Comparison of ENCODE assay signal across 12 cellular contexts in genomic region chr10:60817135-60817805, GRCh38. TPM values are rescaled to one million over a fixed set of nuclear protein-coding genes. Genes with fewer than 3 reads are reported as not detected.
DNase-seq lines count a peak whose midpoint lies in the region; ATAC-seq and TF ChIP-seq lines count a peak whose summit lies in the region.
"Had no signal": no experiment of that assay in that cellular context is flagged by ENCODE, and none has a peak within 500 bp of the region (broad histone marks: within the 10 kb centered on the region; RNA-seq: fewer than 3 reads in every experiment).

No MANE protein-coding gene starts in this region.

- peak overlapping the region; percentile 57 for H3K4me3 Mint-ChIP-seq in dendritic cell treated with granulocyte-macrophage colony-stimulating factor and Interleukin-4, amounts not matched to agents 40 ng/mL and 50 ng/mL, for 4 days
- no peak overlapping the region for H3K4me3 Mint-ChIP-seq in neural progenitor cell
- H3K4me3 Mint-ChIP-seq: T-helper 1 cell treated with Interleukin-12 subunit alpha and Interleukin-12 subunit beta and Interleukin-4 antibody, amounts not matched to agents 30 μg/mL and 1 μg/mL, for 36 hours had no signal

- H4K20me1 ChIP-seq in neural progenitor cell (ENCODE audit: low read depth): no peaks in the 10 kb centered on the region

- no CpG with 5 or more reads among the region's 5 CpGs for WGBS in mesendoderm (ENCODE audit: extremely low coverage, insufficient coverage, low lambda C conversion rate)
- 54 to 68% methylated on average over 5 of the region's 5 CpGs for WGBS in upper lobe of left lung, 2 donors
- WGBS in neuronal stem cell (ENCODE audit: extremely low coverage in 2 of 2, insufficient read length in 2 of 2, insufficient replicate concordance in 1 of 2), 2 donors: no CpG with 5 or more reads among the region's 5 CpGs

- H4K8ac ChIP-seq in mesendoderm (ENCODE audit: low read depth, low read length) (no peak overlapping the region), neuronal stem cell (ENCODE audit: low read depth, low read length) (no peak overlapping the region)

- peaks cover 2% of the 10 kb centered on the region for H3K27me3 Mint-ChIP-seq in dendritic cell treated with granulocyte-macrophage colony-stimulating factor and Interleukin-4, amounts not matched to agents 40 ng/mL and 50 ng/mL, for 4 days
- H3K27me3 Mint-ChIP-seq in neural progenitor cell (ENCODE audit: insufficient read depth, low read depth): no peaks in the 10 kb centered on the region

- H2AFZ ChIP-seq in neuronal stem cell (ENCODE audit: low read length) (no peak overlapping the region), neural progenitor cell (replicated peaks) (no peak overlapping the region)

- H3K79me2 ChIP-seq in mesendoderm (ENCODE audit: control insufficient read depth, insufficient read depth, low read length) (no peaks in the 10 kb centered on the region), neural progenitor cell (ENCODE audit: low read depth) (no peaks in the 10 kb centered on the region)

- H2BK5ac ChIP-seq in mesendoderm (ENCODE audit: low read length) (no peak overlapping the region), neuronal stem cell (ENCODE audit: low read length) (no peak overlapping the region)

- H3K56ac ChIP-seq in mesendoderm (ENCODE audit: low read length): no peak overlapping the region

- no peak for TF ChIP-seq POLR2A in upper lobe of left lung (IDR thresholded peaks at IDR 0.05)

- no peak overlapping the region for H4K5ac ChIP-seq in mesendoderm (ENCODE audit: low read length)

- no peak overlapping the region for H3K14ac ChIP-seq in neuronal stem cell (ENCODE audit: low read length)

- ATAC-seq in upper lobe of left lung (ENCODE audit: low FRiP score in 2 of 2): peak in 1 of 2 donors; percentile 55

- H3F3A ChIP-seq in neural progenitor cell (ENCODE audit: low read depth): no peaks in the 10 kb centered on the region

- H3K4me3 ChIP-seq in mesendoderm (ENCODE audit: low read length) (no peak overlapping the region), upper lobe of left lung (no peak overlapping the region), neuronal stem cell (ENCODE audit: low read length in 2 of 2) (no peak overlapping the region), neural progenitor cell (no peak overlapping the region)
- H3K4me3 ChIP-seq: body of pancreas, esophagus squamous epithelium had no signal

- H2BK120ac ChIP-seq in mesendoderm (ENCODE audit: low read depth, low read length): no peak overlapping the region
- H2BK120ac ChIP-seq in neuronal stem cell (ENCODE audit: low read depth, low read length): no peak overlapping the region

- H3K36me3 Mint-ChIP-seq in dendritic cell treated with granulocyte-macrophage colony-stimulating factor and Interleukin-4, amounts not matched to agents 40 ng/mL and 50 ng/mL, for 4 days (ENCODE audit: low read depth): no peaks in the 10 kb centered on the region
- no peaks in the 10 kb centered on the region for H3K36me3 Mint-ChIP-seq in neural progenitor cell

- intact Hi-C loops in dendritic cell treated with granulocyte-macrophage colony-stimulating factor and Interleukin-4, amounts not matched to agents 40 ng/mL and 50 ng/mL, for 4 days (cut with micrococcal nuclease): loop anchor here (2.0 to 5.0 kb wide), 4 partner anchors 148 to 916 kb away; no protein-coding TSS in a partner anchor

- no peak overlapping the region for H3K18ac ChIP-seq in mesendoderm (ENCODE audit: low read length)
- H3K18ac ChIP-seq in neuronal stem cell (ENCODE audit: low read length): no peak overlapping the region

- no peaks in the 10 kb centered on the region for H3K79me1 ChIP-seq in mesendoderm (ENCODE audit: low read length)
- no peaks in the 10 kb centered on the region for H3K79me1 ChIP-seq in neuronal stem cell (ENCODE audit: low read depth, low read length)

- no peaks in the 10 kb centered on the region for H3K27me3 ChIP-seq in mesendoderm (ENCODE audit: insufficient read depth, low read length, poor library complexity)
- H3K27me3 ChIP-seq in upper lobe of left lung: no peaks in the 10 kb centered on the region
- no peaks in the 10 kb centered on the region for H3K27me3 ChIP-seq in neuronal stem cell (ENCODE audit: control insufficient read depth in 3 of 3, insufficient read depth in 3 of 3, low read depth in 1 of 3, low read length in 3 of 3)
- H3K27me3 ChIP-seq in neural progenitor cell: no peaks in the 10 kb centered on the region
- H3K27me3 ChIP-seq: body of pancreas, esophagus squamous epithelium had no signal

- H3K9me3 Mint-ChIP-seq in dendritic cell treated with granulocyte-macrophage colony-stimulating factor and Interleukin-4, amounts not matched to agents 40 ng/mL and 50 ng/mL, for 4 days: no peaks in the 10 kb centered on the region
- no peaks in the 10 kb centered on the region for H3K9me3 Mint-ChIP-seq in neural progenitor cell
- H3K9me3 Mint-ChIP-seq: T-helper 1 cell treated with Interleukin-12 subunit alpha and Interleukin-12 subunit beta and Interleukin-4 antibody, amounts not matched to agents 30 μg/mL and 1 μg/mL, for 36 hours had no signal

- DNase-seq in NOMO-1 treated with DMSO at 0.1 percent for 48 hours (lab: John Stamatoyannopoulos, UW; ENCODE audit: unreplicated experiment) (peak; percentile 11), NOMO-1 treated with dmso at 0.1 percent for 144 hours (lab: John Stamatoyannopoulos, UW; ENCODE audit: unreplicated experiment) (no peak), mesendoderm (peak; percentile 50), upper lobe of left lung (no peak), NCI-H345 treated with DMSO at 0.1 percent for 48 hours (lab: John Stamatoyannopoulos, UW; ENCODE audit: unreplicated experiment) (no peak), neuronal stem cell (ENCODE audit: low spot score) (no peak), neural progenitor cell (ENCODE audit: low spot score) (no peak)
- DNase-seq: esophagus squamous epithelium had no signal

- H3K36me3 ChIP-seq in mesendoderm (ENCODE audit: control insufficient read depth, insufficient read depth, low read length): no peaks in the 10 kb centered on the region
- H3K36me3 ChIP-seq in upper lobe of left lung: no peaks in the 10 kb centered on the region
- no peaks in the 10 kb centered on the region for H3K36me3 ChIP-seq in neuronal stem cell (replicated peaks in 1 of 2; ENCODE audit: control insufficient read depth in 2 of 2, insufficient read depth in 2 of 2, low read length in 2 of 2)
- H3K36me3 ChIP-seq in neural progenitor cell: no peaks in the 10 kb centered on the region
- H3K36me3 ChIP-seq: esophagus squamous epithelium had no signal

- no peak overlapping the region for H2AK5ac ChIP-seq in mesendoderm (ENCODE audit: low read length)
- no peak overlapping the region for H2AK5ac ChIP-seq in neuronal stem cell (ENCODE audit: low read depth, low read length)

- TF ChIP-seq CTCF in upper lobe of left lung (IDR thresholded peaks at IDR 0.05): no peak
- TF ChIP-seq CTCF in neural progenitor cell (IDR thresholded peaks at IDR 0.05): no peak

- H3K9me3 ChIP-seq in upper lobe of left lung (no peaks in the 10 kb centered on the region), neuronal stem cell (replicated peaks in 1 of 2; ENCODE audit: control insufficient read depth in 2 of 2, insufficient read depth in 1 of 2, low read depth in 1 of 2, low read length in 2 of 2) (no peaks in the 10 kb centered on the region), neural progenitor cell (ENCODE audit: low read depth) (no peaks in the 10 kb centered on the region)
- H3K9me3 ChIP-seq: body of pancreas, esophagus squamous epithelium had no signal

- H3K4ac ChIP-seq in mesendoderm (ENCODE audit: low read depth, low read length) (no peak overlapping the region), neuronal stem cell (ENCODE audit: low read length) (no peak overlapping the region)

- H3K4me1 ChIP-seq in mesendoderm (ENCODE audit: control insufficient read depth, low read depth, low read length) (peaks cover 3% of the 10 kb centered on the region), upper lobe of left lung (peaks cover 3 to 27% (median 14%) of the 10 kb centered on the region in 4 donors), neuronal stem cell (ENCODE audit: control insufficient read depth in 2 of 2, insufficient read depth in 1 of 2, low read depth in 1 of 2, low read length in 2 of 2) (peaks cover 0 to 11% of the 10 kb centered on the region in 2 donors), neural progenitor cell (no peaks in the 10 kb centered on the region)

- peak overlapping the region; percentile 45 for H2BK15ac ChIP-seq in mesendoderm (replicated peaks; ENCODE audit: low read depth)
- no peak overlapping the region for H2BK15ac ChIP-seq in neuronal stem cell (ENCODE audit: low read length)

- H3K9ac ChIP-seq in mesendoderm (ENCODE audit: low read length) (no peak overlapping the region), neuronal stem cell (ENCODE audit: low read depth, low read length, poor library complexity) (no peak overlapping the region), neural progenitor cell (no peak overlapping the region)

- no peak for TF ChIP-seq EP300 in upper lobe of left lung (IDR thresholded peaks at IDR 0.05)

- H3K4me2 ChIP-seq in mesendoderm (ENCODE audit: low read length) (no peak overlapping the region), neuronal stem cell (ENCODE audit: insufficient read depth, low read length, poor library complexity, severe bottlenecking) (no peak overlapping the region), neural progenitor cell (no peak overlapping the region)

- H3K27ac Mint-ChIP-seq in dendritic cell treated with granulocyte-macrophage colony-stimulating factor and Interleukin-4, amounts not matched to agents 40 ng/mL and 50 ng/mL, for 4 days: peak overlapping the region; percentile 82
- no peak overlapping the region for H3K27ac Mint-ChIP-seq in neural progenitor cell
- H3K27ac Mint-ChIP-seq: T-helper 1 cell treated with Interleukin-12 subunit alpha and Interleukin-12 subunit beta and Interleukin-4 antibody, amounts not matched to agents 30 μg/mL and 1 μg/mL, for 36 hours had no signal

- H3K4me1 Mint-ChIP-seq in dendritic cell treated with granulocyte-macrophage colony-stimulating factor and Interleukin-4, amounts not matched to agents 40 ng/mL and 50 ng/mL, for 4 days (ENCODE audit: low read depth): peaks cover 23% of the 10 kb centered on the region
- H3K4me1 Mint-ChIP-seq in neural progenitor cell: no peaks in the 10 kb centered on the region

- no peak overlapping the region for H2BK12ac ChIP-seq in neuronal stem cell (ENCODE audit: low read length)

- H3K23ac ChIP-seq in mesendoderm (ENCODE audit: low read length) (no peak overlapping the region), neuronal stem cell (ENCODE audit: low read depth, low read length, poor library complexity) (no peak overlapping the region)

- no peak overlapping the region for H4K91ac ChIP-seq in neuronal stem cell (ENCODE audit: low read depth, low read length, poor library complexity)

- H3K27ac ChIP-seq in mesendoderm (ENCODE audit: low read depth, low read length) (no peak overlapping the region), upper lobe of left lung (peak overlapping the region in 3 of 4 donors; percentile 24 to 51 (median 48)), neuronal stem cell (replicated peaks; ENCODE audit: low read length) (no peak overlapping the region), neural progenitor cell (no peak overlapping the region)
- H3K27ac ChIP-seq: 22Rv1, body of pancreas had no signal

RNA-seq across cellular contexts. Expression of gene CDK1, which starts 39.0 kb away (rescaled TPM):
- polyA plus RNA-seq in mesendoderm (2013, experiment 1 of 2): 80.6 TPM
- polyA plus RNA-seq in mesendoderm (2013, experiment 2 of 2): 81.4 TPM
- total RNA-seq in upper lobe of left lung (1 to 10 TPM; 1.0 to 8.0 (median 5.2) TPM), neural progenitor cell (ENCODE audit: low replicate concordance) (291 and 421 TPM in 2 replicates)
- 134 TPM for polyA plus RNA-seq in neuronal stem cell (2013, experiment 1 of 2)
- polyA plus RNA-seq in neuronal stem cell (2013, experiment 2 of 2): 136 TPM

Comparison
In these comparisons a context has a peak if more than half of its experiments do, and no peak if none do; other contexts are left out.
1. DNase-seq: peak in NOMO-1 treated with DMSO at 0.1 percent for 48 hours (single experiment) and mesendoderm (single experiment); none in NOMO-1 treated with dmso at 0.1 percent for 144 hours (single experiment), upper lobe of left lung (0 of 2), NCI-H345 treated with DMSO at 0.1 percent for 48 hours (single experiment), neuronal stem cell (single experiment) and neural progenitor cell (single experiment).
2. H3K27ac ChIP-seq: peak in upper lobe of left lung (3 of 4); none in mesendoderm (single experiment), neuronal stem cell (single experiment) and neural progenitor cell (single experiment).
3. RNA of gene CDK1, which starts 39.0 kb away (total RNA-seq): 291 to 421 TPM in neural progenitor cell; 1.0 to 8.0 TPM in upper lobe of left lung; every median in the first group is over 10 times any median in the second.